Comparison of ENCODE assay signal across 22 cellular contexts in the genomic region with DNA sequence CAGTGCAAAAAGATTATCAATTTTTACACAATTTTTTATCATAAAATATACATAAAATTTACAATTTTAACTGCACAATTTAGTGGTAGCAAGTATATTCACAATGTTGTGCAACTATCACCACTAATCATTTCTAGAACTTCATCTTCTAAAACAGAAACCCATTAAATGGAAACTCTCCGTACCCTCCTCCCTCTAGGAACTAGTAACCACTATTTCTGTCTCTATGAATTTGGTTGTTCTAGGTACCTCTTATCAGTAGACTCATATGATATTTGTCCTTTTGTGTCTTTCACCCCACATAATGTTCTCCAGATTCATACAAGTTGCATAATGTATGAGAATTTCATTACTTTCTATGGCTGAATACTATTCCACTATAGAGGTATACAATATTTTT.
DNase-seq lines count a peak whose midpoint lies in the region; ATAC-seq and TF ChIP-seq lines count a peak whose summit lies in the region.
"Had no signal": no experiment of that assay in that cellular context is flagged by ENCODE, and none has a peak within 500 bp of the region (broad histone marks: within the 10 kb centered on the region; RNA-seq: fewer than 3 reads in every experiment).

No MANE protein-coding gene starts in this region.

- H3K27me3 Mint-ChIP-seq in activated T-cell treated with anti-CD3 and anti-CD28 coated beads, Interleukin-2, amount 50 U/mL, for 72 hours (ENCODE audit: low read depth), result no peaks in the 10 kb centered on the region
- no peaks in the 10 kb centered on the region for H3K27me3 Mint-ChIP-seq in memory B cell
- H3K27me3 Mint-ChIP-seq: CD4-positive, alpha-beta T cell; CD8-positive, alpha-beta memory T cell had no signal

- POLR2A ChIA-PET in HEK293 (lab: Yijun Ruan, JAX), result no interaction called here

- TF ChIP-seq CTCF in HEK293 (tag by site-specific recombination; IDR thresholded peaks at IDR 0.05), result no peak

- no peaks in the 10 kb centered on the region for H3K9me3 Mint-ChIP-seq in activated T-cell treated with anti-CD3 and anti-CD28 coated beads, Interleukin-2, amount 50 U/mL, for 72 hours
- peaks cover 5% of the 10 kb centered on the region for H3K9me3 Mint-ChIP-seq in memory B cell
- H3K9me3 Mint-ChIP-seq: CD4-positive, alpha-beta T cell; CD8-positive, alpha-beta memory T cell had no signal

- H3K4me3 Mint-ChIP-seq in activated T-cell treated with anti-CD3 and anti-CD28 coated beads, Interleukin-2, amount 50 U/mL, for 72 hours, result no peak overlapping the region
- no peak overlapping the region for H3K4me3 Mint-ChIP-seq in memory B cell
- H3K4me3 Mint-ChIP-seq: CD14-positive monocyte; CD4-positive, alpha-beta T cell; CD8-positive, alpha-beta memory T cell had no signal

- peaks cover 0 to 2% of the 10 kb centered on the region in 2 experiments for H3K36me3 ChIP-seq in HEK293 (ENCODE audit: control insufficient read depth in 2 of 2, insufficient read depth in 1 of 2, low read length in 2 of 2)
- no peaks in the 10 kb centered on the region for H3K36me3 ChIP-seq in H7 (replicated peaks; ENCODE audit: control insufficient read depth, insufficient read depth, low read length)

- H3K4me1 Mint-ChIP-seq in activated T-cell treated with anti-CD3 and anti-CD28 coated beads, Interleukin-2, amount 50 U/mL, for 72 hours (ENCODE audit: low read depth), result no peaks in the 10 kb centered on the region
- no peaks in the 10 kb centered on the region for H3K4me1 Mint-ChIP-seq in memory B cell
- H3K4me1 Mint-ChIP-seq: CD14-positive monocyte had no signal

- H3K27ac Mint-ChIP-seq in activated T-cell treated with anti-CD3 and anti-CD28 coated beads, Interleukin-2, amount 50 U/mL, for 72 hours, result peak overlapping the region; percentile 75
- peak overlapping the region; percentile 46 for H3K27ac Mint-ChIP-seq in memory B cell
- H3K27ac Mint-ChIP-seq: CD4-positive, alpha-beta T cell had no signal

- H3K9me3 ChIP-seq in HEK293 (ENCODE audit: control insufficient read depth, insufficient read depth, low read depth, low read length), result no peaks in the 10 kb centered on the region
- H3K9me3 ChIP-seq: A549; BE2C; BLaER1 treated with 17β-estradiol and CSF1 and Interleukin-3, amounts not matched to agents 10 nM and 100 nM; HAP-1 had no signal

- H3K27me3 ChIP-seq in H7 (ENCODE audit: control insufficient read depth, insufficient read depth, low read length), result no peaks in the 10 kb centered on the region
- H3K27me3 ChIP-seq: BE2C; BLaER1 treated with 17β-estradiol and CSF1 and Interleukin-3, amounts not matched to agents 10 nM and 100 nM had no signal

- CTCF ChIA-PET in HEK293 (lab: Yijun Ruan, JAX), result interaction anchor here (0.7 kb wide), 1 partner anchor 37 kb away, joined by 4 read pairs; no protein-coding TSS in a partner anchor

- no peaks in the 10 kb centered on the region for H3K4me1 ChIP-seq in HEK293 (ENCODE audit: control insufficient read depth, insufficient read depth, low read length)
- H3K4me1 ChIP-seq: A549; BE2C; BLaER1 treated with 17β-estradiol and CSF1 and Interleukin-3, amounts not matched to agents 10 nM and 100 nM had no signal

- H3K36me3 Mint-ChIP-seq in activated T-cell treated with anti-CD3 and anti-CD28 coated beads, Interleukin-2, amount 50 U/mL, for 72 hours (ENCODE audit: insufficient read depth in 2 of 2), result peaks cover 4 to 18% of the 10 kb centered on the region in 2 donors
- H3K36me3 Mint-ChIP-seq in memory B cell, result peaks cover 35% of the 10 kb centered on the region

- H3K27ac ChIP-seq in HEK293 (ENCODE audit: extremely low read depth, low read depth, low read length), result no peak overlapping the region
- H3K27ac ChIP-seq: A549; BLaER1 treated with 17β-estradiol and CSF1 and Interleukin-3, amounts not matched to agents 10 nM and 100 nM had no signal

- DNase-seq in activated T-cell treated with anti-CD3 and anti-CD28 coated beads, Interleukin-2, amount 50 U/mL, for 72 hours, result no peak
- DNase-seq in activated T-cell treated with anti-CD3 and anti-CD28 coated beads for 4 hours (no peak), memory B cell (ENCODE audit: low spot score in 2 of 2) (no peak), NCI-H2171 (lab: John Stamatoyannopoulos, UW) (no peak), H7 (no peak)
- DNase-seq: 8988T; ACHN; AML-193; BE2C; CD4-positive, alpha-beta T cell; CD8-positive, alpha-beta memory T cell; DMS 273 treated with DMSO at 0.1 percent for 48 hours; DMS79; EL; GDM1 had no signal

- peak in 1 of 2 donors; percentile 15 for ATAC-seq in activated T-cell treated with anti-CD3 and anti-CD28 coated beads, Interleukin-2, amount 50 U/mL, for 72 hours (replicated peaks in 1 of 2)
- ATAC-seq in memory B cell (ENCODE audit: low read depth), result no peak
- ATAC-seq in HG02870 (IDR thresholded peaks at IDR 0.05; ENCODE audit: unreplicated experiment), result no peak
- ATAC-seq: A549, GM12878 had no signal

- no peak overlapping the region for H3K4me3 ChIP-seq in HEK293 (ENCODE audit: low read depth, low read length)
- no peak overlapping the region for H3K4me3 ChIP-seq in H7 (ENCODE audit: insufficient read depth, low read depth, low read length)
- H3K4me3 ChIP-seq: A549; BLaER1 treated with 17β-estradiol and CSF1 and Interleukin-3, amounts not matched to agents 10 nM and 100 nM; GM12878; HAP-1 had no signal

TF ChIP-seq in HEK293, 187 proteins besides CTCF, POLR2A, EP300 and RAD21:
- TF ChIP-seq ZNF146 (tag by site-specific recombination; IDR thresholded peaks at IDR 0.05) (peak; percentile 39; the same call in 1 of the 2 replicates), SALL2 (tag by site-specific recombination; IDR thresholded peaks at IDR 0.05; ENCODE audit: borderline replicate concordance) (no peak), ZBTB1 (tag by site-specific recombination; IDR thresholded peaks at IDR 0.05) (no peak), IKZF3 (tag by site-specific recombination; IDR thresholded peaks at IDR 0.05) (no peak), SP3 (tag by site-specific recombination; IDR thresholded peaks at IDR 0.05) (no peak), ZNF274 (IDR thresholded peaks at IDR 0.05; ENCODE audit: low read length) (no peak), ZNF274 (tag by site-specific recombination; IDR thresholded peaks at IDR 0.05; ENCODE audit: borderline replicate concordance) (no peak)
- TF ChIP-seq, protein P1, sequence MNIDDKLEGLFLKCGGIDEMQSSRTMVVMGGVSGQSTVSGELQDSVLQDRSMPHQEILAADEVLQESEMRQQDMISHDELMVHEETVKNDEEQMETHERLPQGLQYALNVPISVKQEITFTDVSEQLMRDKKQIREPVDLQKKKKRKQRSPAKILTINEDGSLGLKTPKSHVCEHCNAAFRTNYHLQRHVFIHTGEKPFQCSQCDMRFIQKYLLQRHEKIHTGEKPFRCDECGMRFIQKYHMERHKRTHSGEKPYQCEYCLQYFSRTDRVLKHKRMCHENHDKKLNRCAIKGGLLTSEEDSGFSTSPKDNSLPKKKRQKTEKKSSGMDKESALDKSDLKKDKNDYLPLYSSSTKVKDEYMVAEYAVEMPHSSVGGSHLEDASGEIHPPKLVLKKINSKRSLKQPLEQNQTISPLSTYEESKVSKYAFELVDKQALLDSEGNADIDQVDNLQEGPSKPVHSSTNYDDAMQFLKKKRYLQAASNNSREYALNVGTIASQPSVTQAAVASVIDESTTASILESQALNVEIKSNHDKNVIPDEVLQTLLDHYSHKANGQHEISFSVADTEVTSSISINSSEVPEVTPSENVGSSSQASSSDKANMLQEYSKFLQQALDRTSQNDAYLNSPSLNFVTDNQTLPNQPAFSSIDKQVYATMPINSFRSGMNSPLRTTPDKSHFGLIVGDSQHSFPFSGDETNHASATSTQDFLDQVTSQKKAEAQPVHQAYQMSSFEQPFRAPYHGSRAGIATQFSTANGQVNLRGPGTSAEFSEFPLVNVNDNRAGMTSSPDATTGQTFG (tag by site-specific recombination; IDR thresholded peaks at IDR 0.05; ENCODE audit: borderline replicate concordance), result no peak
- TF ChIP-seq, protein P2, sequence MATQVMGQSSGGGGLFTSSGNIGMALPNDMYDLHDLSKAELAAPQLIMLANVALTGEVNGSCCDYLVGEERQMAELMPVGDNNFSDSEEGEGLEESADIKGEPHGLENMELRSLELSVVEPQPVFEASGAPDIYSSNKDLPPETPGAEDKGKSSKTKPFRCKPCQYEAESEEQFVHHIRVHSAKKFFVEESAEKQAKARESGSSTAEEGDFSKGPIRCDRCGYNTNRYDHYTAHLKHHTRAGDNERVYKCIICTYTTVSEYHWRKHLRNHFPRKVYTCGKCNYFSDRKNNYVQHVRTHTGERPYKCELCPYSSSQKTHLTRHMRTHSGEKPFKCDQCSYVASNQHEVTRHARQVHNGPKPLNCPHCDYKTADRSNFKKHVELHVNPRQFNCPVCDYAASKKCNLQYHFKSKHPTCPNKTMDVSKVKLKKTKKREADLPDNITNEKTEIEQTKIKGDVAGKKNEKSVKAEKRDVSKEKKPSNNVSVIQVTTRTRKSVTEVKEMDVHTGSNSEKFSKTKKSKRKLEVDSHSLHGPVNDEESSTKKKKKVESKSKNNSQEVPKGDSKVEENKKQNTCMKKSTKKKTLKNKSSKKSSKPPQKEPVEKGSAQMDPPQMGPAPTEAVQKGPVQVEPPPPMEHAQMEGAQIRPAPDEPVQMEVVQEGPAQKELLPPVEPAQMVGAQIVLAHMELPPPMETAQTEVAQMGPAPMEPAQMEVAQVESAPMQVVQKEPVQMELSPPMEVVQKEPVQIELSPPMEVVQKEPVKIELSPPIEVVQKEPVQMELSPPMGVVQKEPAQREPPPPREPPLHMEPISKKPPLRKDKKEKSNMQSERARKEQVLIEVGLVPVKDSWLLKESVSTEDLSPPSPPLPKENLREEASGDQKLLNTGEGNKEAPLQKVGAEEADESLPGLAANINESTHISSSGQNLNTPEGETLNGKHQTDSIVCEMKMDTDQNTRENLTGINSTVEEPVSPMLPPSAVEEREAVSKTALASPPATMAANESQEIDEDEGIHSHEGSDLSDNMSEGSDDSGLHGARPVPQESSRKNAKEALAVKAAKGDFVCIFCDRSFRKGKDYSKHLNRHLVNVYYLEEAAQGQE (tag by site-specific recombination; IDR thresholded peaks at IDR 0.05), result no peak
